Comparison of ENCODE assay signal across 1 cellular context in genomic region chr16:30428055-30428454, GRCh38.
TF ChIP-seq lines count a peak whose summit lies in the region.

No MANE protein-coding gene starts in this region.

TF ChIP-seq in GM12878, 131 proteins besides CTCF, POLR2A, EP300 and RAD21:
- no peak for TF ChIP-seq EZH2 (IDR thresholded peaks at IDR 0.05; ENCODE audit: borderline replicate concordance, control insufficient read depth, low read depth, low read length)
- no peak for TF ChIP-seq HCFC1 (IDR thresholded peaks at IDR 0.05; ENCODE audit: low read length)
- no peak for TF ChIP-seq CBFB (IDR thresholded peaks at IDR 0.05; ENCODE audit: low read depth)
- TF ChIP-seq, protein P1, sequence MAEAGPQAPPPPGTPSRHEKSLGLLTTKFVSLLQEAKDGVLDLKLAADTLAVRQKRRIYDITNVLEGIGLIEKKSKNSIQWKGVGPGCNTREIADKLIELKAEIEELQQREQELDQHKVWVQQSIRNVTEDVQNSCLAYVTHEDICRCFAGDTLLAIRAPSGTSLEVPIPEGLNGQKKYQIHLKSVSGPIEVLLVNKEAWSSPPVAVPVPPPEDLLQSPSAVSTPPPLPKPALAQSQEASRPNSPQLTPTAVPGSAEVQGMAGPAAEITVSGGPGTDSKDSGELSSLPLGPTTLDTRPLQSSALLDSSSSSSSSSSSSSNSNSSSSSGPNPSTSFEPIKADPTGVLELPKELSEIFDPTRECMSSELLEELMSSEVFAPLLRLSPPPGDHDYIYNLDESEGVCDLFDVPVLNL (IDR thresholded peaks at IDR 0.05; ENCODE audit: low read depth, low read length), result no peak
- TF ChIP-seq, protein P2, sequence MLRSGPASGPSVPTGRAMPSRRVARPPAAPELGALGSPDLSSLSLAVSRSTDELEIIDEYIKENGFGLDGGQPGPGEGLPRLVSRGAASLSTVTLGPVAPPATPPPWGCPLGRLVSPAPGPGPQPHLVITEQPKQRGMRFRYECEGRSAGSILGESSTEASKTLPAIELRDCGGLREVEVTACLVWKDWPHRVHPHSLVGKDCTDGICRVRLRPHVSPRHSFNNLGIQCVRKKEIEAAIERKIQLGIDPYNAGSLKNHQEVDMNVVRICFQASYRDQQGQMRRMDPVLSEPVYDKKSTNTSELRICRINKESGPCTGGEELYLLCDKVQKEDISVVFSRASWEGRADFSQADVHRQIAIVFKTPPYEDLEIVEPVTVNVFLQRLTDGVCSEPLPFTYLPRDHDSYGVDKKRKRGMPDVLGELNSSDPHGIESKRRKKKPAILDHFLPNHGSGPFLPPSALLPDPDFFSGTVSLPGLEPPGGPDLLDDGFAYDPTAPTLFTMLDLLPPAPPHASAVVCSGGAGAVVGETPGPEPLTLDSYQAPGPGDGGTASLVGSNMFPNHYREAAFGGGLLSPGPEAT (IDR thresholded peaks at IDR 0.05; ENCODE audit: low read depth), result no peak
- TF ChIP-seq, protein P3, sequence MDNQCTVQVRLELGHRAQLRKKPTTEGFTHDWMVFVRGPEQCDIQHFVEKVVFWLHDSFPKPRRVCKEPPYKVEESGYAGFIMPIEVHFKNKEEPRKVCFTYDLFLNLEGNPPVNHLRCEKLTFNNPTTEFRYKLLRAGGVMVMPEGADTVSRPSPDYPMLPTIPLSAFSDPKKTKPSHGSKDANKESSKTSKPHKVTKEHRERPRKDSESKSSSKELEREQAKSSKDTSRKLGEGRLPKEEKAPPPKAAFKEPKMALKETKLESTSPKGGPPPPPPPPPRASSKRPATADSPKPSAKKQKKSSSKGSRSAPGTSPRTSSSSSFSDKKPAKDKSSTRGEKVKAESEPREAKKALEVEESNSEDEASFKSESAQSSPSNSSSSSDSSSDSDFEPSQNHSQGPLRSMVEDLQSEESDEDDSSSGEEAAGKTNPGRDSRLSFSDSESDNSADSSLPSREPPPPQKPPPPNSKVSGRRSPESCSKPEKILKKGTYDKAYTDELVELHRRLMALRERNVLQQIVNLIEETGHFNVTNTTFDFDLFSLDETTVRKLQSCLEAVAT (IDR thresholded peaks at IDR 0.05), result no peak
- TF ChIP-seq, protein P4, sequence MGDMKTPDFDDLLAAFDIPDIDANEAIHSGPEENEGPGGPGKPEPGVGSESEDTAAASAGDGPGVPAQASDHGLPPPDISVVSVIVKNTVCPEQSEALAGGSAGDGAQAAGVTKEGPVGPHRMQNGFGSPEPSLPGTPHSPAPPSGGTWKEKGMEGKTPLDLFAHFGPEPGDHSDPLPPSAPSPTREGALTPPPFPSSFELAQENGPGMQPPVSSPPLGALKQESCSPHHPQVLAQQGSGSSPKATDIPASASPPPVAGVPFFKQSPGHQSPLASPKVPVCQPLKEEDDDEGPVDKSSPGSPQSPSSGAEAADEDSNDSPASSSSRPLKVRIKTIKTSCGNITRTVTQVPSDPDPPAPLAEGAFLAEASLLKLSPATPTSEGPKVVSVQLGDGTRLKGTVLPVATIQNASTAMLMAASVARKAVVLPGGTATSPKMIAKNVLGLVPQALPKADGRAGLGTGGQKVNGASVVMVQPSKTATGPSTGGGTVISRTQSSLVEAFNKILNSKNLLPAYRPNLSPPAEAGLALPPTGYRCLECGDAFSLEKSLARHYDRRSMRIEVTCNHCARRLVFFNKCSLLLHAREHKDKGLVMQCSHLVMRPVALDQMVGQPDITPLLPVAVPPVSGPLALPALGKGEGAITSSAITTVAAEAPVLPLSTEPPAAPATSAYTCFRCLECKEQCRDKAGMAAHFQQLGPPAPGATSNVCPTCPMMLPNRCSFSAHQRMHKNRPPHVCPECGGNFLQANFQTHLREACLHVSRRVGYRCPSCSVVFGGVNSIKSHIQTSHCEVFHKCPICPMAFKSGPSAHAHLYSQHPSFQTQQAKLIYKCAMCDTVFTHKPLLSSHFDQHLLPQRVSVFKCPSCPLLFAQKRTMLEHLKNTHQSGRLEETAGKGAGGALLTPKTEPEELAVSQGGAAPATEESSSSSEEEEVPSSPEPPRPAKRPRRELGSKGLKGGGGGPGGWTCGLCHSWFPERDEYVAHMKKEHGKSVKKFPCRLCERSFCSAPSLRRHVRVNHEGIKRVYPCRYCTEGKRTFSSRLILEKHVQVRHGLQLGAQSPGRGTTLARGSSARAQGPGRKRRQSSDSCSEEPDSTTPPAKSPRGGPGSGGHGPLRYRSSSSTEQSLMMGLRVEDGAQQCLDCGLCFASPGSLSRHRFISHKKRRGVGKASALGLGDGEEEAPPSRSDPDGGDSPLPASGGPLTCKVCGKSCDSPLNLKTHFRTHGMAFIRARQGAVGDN (IDR thresholded peaks at IDR 0.05), result no peak
- no peak for TF ChIP-seq JUNB (IDR thresholded peaks at IDR 0.05)
- TF ChIP-seq NFYA (IDR thresholded peaks at IDR 0.05; ENCODE audit: borderline replicate concordance, low read depth, low read length), result no peak
- no peak for TF ChIP-seq CREM (IDR thresholded peaks at IDR 0.05; ENCODE audit: low read depth)
- TF ChIP-seq NKRF (conservative IDR thresholded peaks at IDR 0.05), result no peak
TF ChIP-seq in GM12878: peak in this region for 0.
